In the genomic region with DNA sequence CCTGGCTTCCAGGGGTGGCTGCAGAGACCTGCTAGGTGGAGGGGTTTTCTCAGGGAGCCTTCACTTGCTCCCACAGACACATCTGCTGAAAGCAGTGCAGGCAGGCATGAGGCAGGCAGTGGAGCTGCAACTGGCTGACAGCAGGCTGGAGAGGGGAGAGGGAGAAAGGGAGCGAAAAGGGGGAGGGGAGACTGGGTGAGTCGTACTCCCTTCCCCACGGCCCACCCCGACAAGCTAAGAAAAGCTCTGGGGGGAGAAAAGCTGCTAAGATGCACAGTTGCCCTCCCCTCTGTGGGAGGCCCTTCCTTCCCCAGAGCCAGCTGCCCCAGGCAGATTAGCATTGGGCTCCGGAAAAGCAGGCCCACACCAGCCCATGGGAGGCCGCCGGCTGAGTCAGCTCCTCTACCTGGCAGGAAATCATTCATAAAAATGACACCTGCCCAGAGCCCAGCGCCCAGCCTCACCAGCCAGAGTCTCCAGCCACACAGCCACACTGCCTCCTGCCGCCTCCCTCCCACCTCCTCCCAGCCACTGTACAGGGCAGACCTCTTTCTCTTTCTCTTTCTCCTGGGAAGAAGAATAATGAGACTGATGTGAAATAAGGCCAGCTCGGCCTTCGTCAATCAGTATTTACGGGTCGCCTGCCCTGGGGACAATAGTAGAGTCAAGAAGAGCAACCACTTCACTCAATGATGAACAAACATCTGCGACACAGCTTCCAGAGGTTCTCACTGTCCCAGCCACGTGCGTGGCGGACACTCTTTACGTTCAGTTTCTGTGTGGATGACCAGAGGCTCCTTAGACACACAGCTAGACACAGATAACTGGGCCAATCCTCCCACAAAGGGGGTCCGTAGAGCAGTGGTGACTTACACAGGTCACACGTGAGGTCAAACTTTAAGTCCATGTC, we compare ENCODE assay signal across 8 cellular contexts. TPM values are rescaled to one million over a fixed set of nuclear protein-coding genes. Genes with fewer than 3 reads are reported as not detected.
A peak's percentile ranks its signal among the peaks of the same experiment; 100 is the strongest.
DNase-seq lines count a peak whose midpoint lies in the region; ATAC-seq, FAIRE-seq and TF ChIP-seq lines count a peak whose summit lies in the region.
"Had no signal": no experiment of that assay in that cellular context is flagged by ENCODE, and none has a peak within 500 bp of the region (broad histone marks: within the 10 kb centered on the region; RNA-seq: fewer than 3 reads in every experiment).

No MANE protein-coding gene starts in this region.

- TF ChIP-seq POLR2A in lower leg skin (IDR thresholded peaks at IDR 0.05), result no peak

- H3K36me3 Mint-ChIP-seq in naive thymus-derived CD4-positive, alpha-beta T cell, result no peaks in the 10 kb centered on the region

- POLR2A ChIA-PET in naive thymus-derived CD4-positive, alpha-beta T cell (lab: Charles Lee), result no interaction called here

- H3K27ac ChIP-seq in naive thymus-derived CD4-positive, alpha-beta T cell (ENCODE audit: low read depth, low read length), result no peak overlapping the region
- H3K27ac ChIP-seq: thoracic aorta had no signal

- no peak overlapping the region for H3K4me3 ChIP-seq in naive thymus-derived CD4-positive, alpha-beta T cell (ENCODE audit: low read length)
- no peak overlapping the region for H3K4me3 ChIP-seq in lower leg skin (ENCODE audit: low read depth, poor library complexity, severe bottlenecking)
- H3K4me3 ChIP-seq: thoracic aorta had no signal

- FAIRE-seq in HTR-8/SVneo (lab: Jason Lieb, UNC), result no peak

- no peaks in the 10 kb centered on the region for H3K9me3 ChIP-seq in naive thymus-derived CD4-positive, alpha-beta T cell (ENCODE audit: control insufficient read depth in 2 of 3, low read length in 3 of 3)
- H3K9me3 ChIP-seq: thoracic aorta had no signal

- H3K27me3 Mint-ChIP-seq in naive thymus-derived CD4-positive, alpha-beta T cell, result no peaks in the 10 kb centered on the region

- H3K27me3 ChIP-seq in naive thymus-derived CD4-positive, alpha-beta T cell (ENCODE audit: control insufficient read depth in 2 of 2, insufficient read depth in 2 of 2, low read length in 2 of 2), result no peaks in the 10 kb centered on the region

- ATAC-seq in GM21447 (IDR thresholded peaks at IDR 0.05; ENCODE audit: unreplicated experiment), result peak; percentile 53
- peak; percentile 45 for ATAC-seq in naive thymus-derived CD4-positive, alpha-beta T cell
- ATAC-seq in GM18870 (IDR thresholded peaks at IDR 0.05; ENCODE audit: unreplicated experiment), result no peak

- peaks cover 3 to 14% (median 8%) of the 10 kb centered on the region in 7 donors for H3K4me1 Mint-ChIP-seq in naive thymus-derived CD4-positive, alpha-beta T cell

- peaks cover 0 to 1% (median 0%) of the 10 kb centered on the region in 11 donors for H3K9me3 Mint-ChIP-seq in naive thymus-derived CD4-positive, alpha-beta T cell

- WGBS in lower leg skin, 2 donors, result 44 to 47% methylated on average over 19 to 20 of the region's 20 CpGs

- H3K4me1 ChIP-seq in naive thymus-derived CD4-positive, alpha-beta T cell (ENCODE audit: control insufficient read depth in 2 of 2, insufficient read depth in 2 of 2, low read length in 2 of 2), result no peaks in the 10 kb centered on the region

- H3K27ac Mint-ChIP-seq in naive thymus-derived CD4-positive, alpha-beta T cell, result peak overlapping the region in 3 of 9 donors; percentile 36 to 72 (median 37)

- TF ChIP-seq CTCF in lower leg skin (IDR thresholded peaks at IDR 0.05), result no peak

- no peaks in the 10 kb centered on the region for H3K36me3 ChIP-seq in naive thymus-derived CD4-positive, alpha-beta T cell (ENCODE audit: control insufficient read depth in 2 of 3, insufficient read depth in 3 of 3, low read length in 3 of 3)
- H3K36me3 ChIP-seq: thoracic aorta had no signal

- no peak overlapping the region for H3K4me3 Mint-ChIP-seq in naive thymus-derived CD4-positive, alpha-beta T cell

- intact Hi-C loops in naive thymus-derived CD4-positive, alpha-beta T cell (cut with micrococcal nuclease), result no loop called here
- intact Hi-C loops in lower leg skin (cut with DNase I; ENCODE audit: low total_unique reads), result no loop called here

- peak; percentile 21 for DNase-seq in NCI-H1694 (lab: John Stamatoyannopoulos, UW)
- peak; percentile 68 for DNase-seq in amniotic epithelial cell (ENCODE audit: low read depth)
- DNase-seq in naive thymus-derived CD4-positive, alpha-beta T cell, result no peak
- no peak for DNase-seq in lower leg skin (ENCODE audit: low spot score in 2 of 2)
- no peak for DNase-seq in HTR-8/SVneo (ENCODE audit: insufficient read length, low spot score)

- CTCF ChIA-PET in naive thymus-derived CD4-positive, alpha-beta T cell (lab: Charles Lee), result interaction anchor here (0.5 to 2.1 kb wide), 3 partner anchors 64 to 97 kb away, joined by 3 to 10 read pairs (median 6); no protein-coding TSS in a partner anchor

RNA-seq across cellular contexts. Expression of gene C20orf203, which starts 7.7 kb away (rescaled TPM):
- total RNA-seq in naive thymus-derived CD4-positive, alpha-beta T cell, result 1 to 10 TPM in 1 of 5 experiments, under 1 TPM in 3, not detected in 1; 0.10 to 1.1 (median 0.44) TPM
- polyA plus RNA-seq in naive thymus-derived CD4-positive, alpha-beta T cell, result under 1 TPM in 1 of 2 donors, not detected in 1; 0.10 TPM
- under 1 TPM in 3 of 4 donors, not detected in 1; 0.13 to 0.20 (median 0.13) TPM for total RNA-seq in lower leg skin

Comparison
In these comparisons a context has a peak if more than half of its experiments do, and no peak if none do; other contexts are left out.
1. DNase-seq: peak in NCI-H1694 (single experiment) and amniotic epithelial cell (single experiment); none in naive thymus-derived CD4-positive, alpha-beta T cell (0 of 9), lower leg skin (0 of 2) and HTR-8/SVneo (single experiment).